In the genomic region with DNA sequence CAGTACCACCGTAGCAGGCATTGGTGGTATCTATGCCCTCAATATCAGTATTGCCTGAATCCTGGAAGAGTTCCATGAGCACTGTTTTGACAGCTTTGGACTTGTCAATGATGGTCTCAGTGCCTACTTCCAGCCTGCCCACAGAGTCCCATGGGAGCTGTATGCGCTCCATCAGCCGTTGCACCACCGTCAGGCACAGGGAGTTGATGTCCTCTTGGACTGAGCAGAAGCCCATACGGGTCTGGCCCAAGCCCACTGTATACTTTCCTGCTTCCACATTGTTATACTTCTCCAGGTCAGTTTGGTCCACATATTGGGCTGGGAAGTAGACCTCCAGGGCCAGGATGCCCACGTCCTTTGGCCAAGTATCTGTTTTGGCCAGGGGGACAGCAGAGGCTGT, we compare ENCODE assay signal across 14 cellular contexts. TPM values are rescaled to one million over a fixed set of nuclear protein-coding genes. Genes with fewer than 3 reads are reported as not detected.
A peak's percentile ranks its signal among the peaks of the same experiment; 100 is the strongest.
DNase-seq lines count a peak whose midpoint lies in the region; ATAC-seq, FAIRE-seq and TF ChIP-seq lines count a peak whose summit lies in the region.
"Had no signal": no experiment of that assay in that cellular context is flagged by ENCODE, and none has a peak within 500 bp of the region (broad histone marks: within the 10 kb centered on the region; RNA-seq: fewer than 3 reads in every experiment).

No MANE protein-coding gene starts in this region.

- POLR2A ChIA-PET in WTC11 (lab: Charles Lee) = no interaction called here

- H3K27ac ChIP-seq in heart left ventricle (no peak overlapping the region), right atrium auricular region (no peak overlapping the region), esophagus muscularis mucosa (replicated peaks in 1 of 4) (no peak overlapping the region)
- no peak overlapping the region for H3K27ac ChIP-seq in BLaER1 treated with 17β-estradiol and CSF1 and Interleukin-3, amounts not matched to agents 10 nM and 100 nM
- H3K27ac ChIP-seq: A549 had no signal

- no peaks in the 10 kb centered on the region for H4K20me1 ChIP-seq in BLaER1 treated with 17β-estradiol and CSF1 and Interleukin-3, amounts not matched to agents 10 nM and 100 nM

- FAIRE-seq in urothelium cell line (lab: Jason Lieb, UNC) = peak; percentile 77
- FAIRE-seq: A549 had no signal

- no peaks in the 10 kb centered on the region for H3K36me3 Mint-ChIP-seq in WTC11
- H3K36me3 Mint-ChIP-seq: CD4-positive, CD25-positive, alpha-beta regulatory T cell had no signal

- H3K9me3 ChIP-seq in heart left ventricle (peaks cover 0 to 10% (median 0%) of the 10 kb centered on the region in 12 donors), right atrium auricular region (peaks cover 0 to 3% of the 10 kb centered on the region in 2 donors), esophagus muscularis mucosa (no peaks in the 10 kb centered on the region)
- peaks cover 4 to 14% (median 11%) of the 10 kb centered on the region in 11 experiments; a peak in 16 of 22 replicates for H3K9me3 ChIP-seq in BLaER1 treated with 17β-estradiol and CSF1 and Interleukin-3, amounts not matched to agents 10 nM and 100 nM (replicated peaks in 1 of 11)
- H3K9me3 ChIP-seq: A549, BE2C had no signal

- TF ChIP-seq EP300 in esophagus muscularis mucosa (IDR thresholded peaks at IDR 0.05) = no peak

- H3K4me3 ChIP-seq in heart left ventricle (no peak overlapping the region), right atrium auricular region (no peak overlapping the region), esophagus muscularis mucosa (no peak overlapping the region)
- H3K4me3 ChIP-seq in BLaER1 treated with 17β-estradiol and CSF1 and Interleukin-3, amounts not matched to agents 10 nM and 100 nM = no peak overlapping the region
- H3K4me3 ChIP-seq: A549 had no signal

- ATAC-seq in heart left ventricle = peak in 3 of 4 donors; percentile 8 to 41 (median 24)
- no peak for ATAC-seq in WTC11
- ATAC-seq: A549, HCT116 had no signal

- no peaks in the 10 kb centered on the region for H3K9me3 Mint-ChIP-seq in WTC11
- H3K9me3 Mint-ChIP-seq: CD4-positive, CD25-positive, alpha-beta regulatory T cell; IgD-negative memory B cell had no signal

- H3K27ac Mint-ChIP-seq in WTC11 = no peak overlapping the region
- H3K27ac Mint-ChIP-seq: CD4-positive, CD25-positive, alpha-beta regulatory T cell; IgD-negative memory B cell had no signal

- peaks cover 0 to 12% (median 3%) of the 10 kb centered on the region in 12 donors for H3K4me1 ChIP-seq in heart left ventricle
- H3K4me1 ChIP-seq in right atrium auricular region = peaks cover 0 to 18% of the 10 kb centered on the region in 2 donors
- peaks cover 0 to 10% (median 7%) of the 10 kb centered on the region in 10 experiments; a peak in 12 of 20 replicates for H3K4me1 ChIP-seq in BLaER1 treated with 17β-estradiol and CSF1 and Interleukin-3, amounts not matched to agents 10 nM and 100 nM
- peaks cover under 1 to 32% (median 22%) of the 10 kb centered on the region in 4 donors for H3K4me1 ChIP-seq in esophagus muscularis mucosa
- H3K4me1 ChIP-seq: BE2C had no signal

- TF ChIP-seq POLR2A in heart left ventricle (IDR thresholded peaks at IDR 0.05) (no peak), esophagus muscularis mucosa (IDR thresholded peaks at IDR 0.05; ENCODE audit: low read depth) (no peak)

- no peak overlapping the region for H3K9ac ChIP-seq in BLaER1 treated with 17β-estradiol and CSF1 and Interleukin-3, amounts not matched to agents 10 nM and 100 nM

- CTCF ChIA-PET in WTC11 (lab: Charles Lee) = no interaction called here

- H3K36me3 ChIP-seq in heart left ventricle (no peaks in the 10 kb centered on the region), right atrium auricular region (no peaks in the 10 kb centered on the region), esophagus muscularis mucosa (peaks cover 0 to 17% (median 0%) of the 10 kb centered on the region in 4 donors)
- H3K36me3 ChIP-seq in BLaER1 treated with 17β-estradiol and CSF1 and Interleukin-3, amounts not matched to agents 10 nM and 100 nM = no peaks in the 10 kb centered on the region
- H3K36me3 ChIP-seq: BE2C had no signal

- TF ChIP-seq CTCF in heart left ventricle (IDR thresholded peaks at IDR 0.05) (no peak), right atrium auricular region (IDR thresholded peaks at IDR 0.05) (no peak), esophagus muscularis mucosa (IDR thresholded peaks at IDR 0.05) (no peak), WTC11 (IDR thresholded peaks at IDR 0.05) (no peak)

- H3K4me1 Mint-ChIP-seq in WTC11 = peaks cover 3% of the 10 kb centered on the region
- H3K4me1 Mint-ChIP-seq: CD4-positive, CD25-positive, alpha-beta regulatory T cell; IgD-negative memory B cell had no signal

- H3K27me3 Mint-ChIP-seq in WTC11 (ENCODE audit: low read depth) = no peaks in the 10 kb centered on the region; the same call in 1 of the 2 replicates

- intact Hi-C loops in heart left ventricle (cut with DNase I) (no loop called here), esophagus muscularis mucosa (cut with DNase I) (no loop called here)

- peak overlapping the region in 8 of 11 experiments; percentile 3 to 57 (median 30); a peak in 14 of 22 replicates for H3K4me2 ChIP-seq in BLaER1 treated with 17β-estradiol and CSF1 and Interleukin-3, amounts not matched to agents 10 nM and 100 nM
- H3K4me2 ChIP-seq: A549 had no signal

- H3K27me3 ChIP-seq in heart left ventricle = no peaks in the 10 kb centered on the region
- no peaks in the 10 kb centered on the region for H3K27me3 ChIP-seq in right atrium auricular region
- H3K27me3 ChIP-seq in BLaER1 treated with 17β-estradiol and CSF1 and Interleukin-3, amounts not matched to agents 10 nM and 100 nM = no peaks in the 10 kb centered on the region
- H3K27me3 ChIP-seq in esophagus muscularis mucosa = no peaks in the 10 kb centered on the region

- no peak overlapping the region for H3K4me3 Mint-ChIP-seq in WTC11
- H3K4me3 Mint-ChIP-seq: CD4-positive, CD25-positive, alpha-beta regulatory T cell; IgD-negative memory B cell had no signal

- whole genome bisulfite sequencing in heart left ventricle, 4 donors = 62 to 75% (median 68%) methylated on average over 6 of the region's 6 CpGs
- WGBS in esophagus muscularis mucosa = 83% methylated on average over 5 of the region's 6 CpGs

- DNase-seq in heart left ventricle = no peak
- no peak for DNase-seq in right atrium auricular region (ENCODE audit: low spot score)
- peak; percentile 89 for DNase-seq in esophagus muscularis mucosa (ENCODE audit: extremely low spot score)
- no peak for DNase-seq in urothelium cell line (ENCODE audit: low spot score)
- DNase-seq in NCI-H2081 (lab: John Stamatoyannopoulos, UW) = no peak
- no peak for DNase-seq in WTC11 (ENCODE audit: low spot score)
- DNase-seq: BE2C; CD4-positive, CD25-positive, alpha-beta regulatory T cell; DMS53 had no signal

TF ChIP-seq in WTC11, 78 proteins besides CTCF, POLR2A, EP300 and RAD21 (continues in another document):
- TF ChIP-seq E2F1 (CRISPR knock-in tag; IDR thresholded peaks at IDR 0.05) (no peak), ZNF281 (CRISPR knock-in tag; IDR thresholded peaks at IDR 0.05) (no peak), JAZF1 (CRISPR knock-in tag; IDR thresholded peaks at IDR 0.05) (no peak), ZNF317 (CRISPR knock-in tag; IDR thresholded peaks at IDR 0.05; ENCODE audit: borderline replicate concordance, low read depth) (no peak), SMAD3 (CRISPR knock-in tag; IDR thresholded peaks at IDR 0.05; ENCODE audit: borderline replicate concordance) (no peak), NFYB (CRISPR knock-in tag; conservative IDR thresholded peaks at IDR 0.05; ENCODE audit: low read depth) (no peak), NR2C2 (CRISPR knock-in tag; IDR thresholded peaks at IDR 0.05) (no peak), SMAD4 (CRISPR knock-in tag; IDR thresholded peaks at IDR 0.05) (no peak)

RNA-seq across cellular contexts. Expression of gene HMGCS2, which starts 4.5 kb away (rescaled TPM):
- total RNA-seq in heart left ventricle (100 to 1,000 TPM in 2 of 9 donors, 10 to 100 TPM in 3, 1 to 10 TPM in 3, under 1 TPM in 1; 0.42 to 504 (median 15.5) TPM), right atrium auricular region (10 to 100 TPM; 12.4 to 43.8 TPM), esophagus muscularis mucosa (1 to 10 TPM in 1 of 4 donors, under 1 TPM in 1, not detected in 2; 0.83 to 1.1 TPM), WTC11 (2021) (0.24 to 0.69 TPM (median 0.41 TPM) in 3 replicates)
- 10 to 100 TPM in 1 of 2 donors, under 1 TPM in 1; 0.97 to 46.9 TPM for polyA plus RNA-seq in heart left ventricle
- total RNA-seq: CD4-positive, CD25-positive, alpha-beta regulatory T cell had no signal
- polyA plus RNA-seq: A549; AG04450; CD4-positive, CD25-positive, alpha-beta regulatory T cell; IgD-negative memory B cell had no signal

RNA-seq across cellular contexts. Expression of gene REG4, which starts 47.0 kb away (rescaled TPM):
- total RNA-seq in heart left ventricle (not detected), right atrium auricular region (not detected), esophagus muscularis mucosa (not detected), WTC11 (2021) (0.11 to 0.31 TPM in 2 of 3 replicates, not detected in the other)
- polyA plus RNA-seq in heart left ventricle = under 1 TPM in 1 of 2 donors, not detected in 1; 0.07 TPM
- total RNA-seq: CD4-positive, CD25-positive, alpha-beta regulatory T cell had no signal
- polyA plus RNA-seq: A549, AG04450, IgD-negative memory B cell had no signal

RNA-seq across cellular contexts. Expression of gene PHGDH, which starts 52.5 kb away (rescaled TPM):
- total RNA-seq in heart left ventricle (10 to 100 TPM in 2 of 9 donors, 1 to 10 TPM in 7; 2.8 to 39.6 (median 5.2) TPM), right atrium auricular region (10 to 100 TPM; 23.5 to 29.4 TPM), esophagus muscularis mucosa (10 to 100 TPM; 20.3 to 42.7 (median 21.9) TPM), WTC11 (2021) (592 to 630 TPM (median 618 TPM) in 3 replicates)
- 10 to 100 TPM in 1 of 2 donors, 1 to 10 TPM in 1; 3.0 to 16.5 TPM for polyA plus RNA-seq in heart left ventricle

Comparison
In these comparisons a context has a peak if more than half of its experiments do, and no peak if none do; other contexts are left out.
1. RNA of gene PHGDH, which starts 52.5 kb away (total RNA-seq): 592 to 630 TPM in WTC11; 23.5 to 29.4 TPM in right atrium auricular region, 20.3 to 42.7 TPM in esophagus muscularis mucosa and 2.8 to 39.6 TPM in heart left ventricle; every median in the first group is over 10 times any median in the second.